Comparison of ENCODE assay signal across 23 cellular contexts in genomic region chr16:71249399-71249798, GRCh38. TPM values are rescaled to one million over a fixed set of nuclear protein-coding genes. Genes with fewer than 3 reads are reported as not detected.
DNase-seq lines count a peak whose midpoint lies in the region; ATAC-seq and TF ChIP-seq lines count a peak whose summit lies in the region.
"Had no signal": no experiment of that assay in that cellular context is flagged by ENCODE, and none has a peak within 500 bp of the region (broad histone marks: within the 10 kb centered on the region; RNA-seq: fewer than 3 reads in every experiment).

No MANE protein-coding gene starts in this region.

- H4K20me1 ChIP-seq in H9 (ENCODE audit: control insufficient read depth, insufficient read depth, insufficient read length), result no peaks in the 10 kb centered on the region
- H4K20me1 ChIP-seq in neural progenitor cell (ENCODE audit: low read depth), result no peaks in the 10 kb centered on the region

- H2BK12ac ChIP-seq in H9 (ENCODE audit: insufficient read length, low read depth, low read length), result no peak overlapping the region

- H3K36me3 ChIP-seq in neural progenitor cell, result no peaks in the 10 kb centered on the region
- no peaks in the 10 kb centered on the region for H3K36me3 ChIP-seq in aorta (ENCODE audit: control insufficient read depth in 1 of 2, insufficient read depth in 2 of 2, low read length in 1 of 2)
- H3K36me3 ChIP-seq: HAP-1, lower lobe of right lung, SJCRH30, tibial artery had no signal

- TF ChIP-seq CTCF in H9 (conservative IDR thresholded peaks at IDR 0.05) (peak; percentile 56), NB4 (IDR thresholded peaks at IDR 0.05; ENCODE audit: low read depth, low read length) (no peak), neural progenitor cell (IDR thresholded peaks at IDR 0.05) (peak; percentile 20)

- intact Hi-C loops in dendritic cell treated with granulocyte-macrophage colony-stimulating factor and Interleukin-4, amounts not matched to agents 40 ng/mL and 50 ng/mL, for 4 days (cut with micrococcal nuclease), result loop anchor here (2.0 kb wide), 1 partner anchor 61 kb away; no protein-coding TSS in a partner anchor
- intact Hi-C loops in aorta (cut with DNase I), result no loop called here

- ATAC-seq in GM21717 (IDR thresholded peaks at IDR 0.05; ENCODE audit: unreplicated experiment) (no peak), aorta (ENCODE audit: low FRiP score) (no peak), GM18498 (IDR thresholded peaks at IDR 0.05; ENCODE audit: unreplicated experiment) (no peak)
- ATAC-seq: lower lobe of right lung had no signal

- H3K9me3 ChIP-seq in H9 (ENCODE audit: control insufficient read depth, low read depth, low read length), result no peaks in the 10 kb centered on the region
- no peaks in the 10 kb centered on the region for H3K9me3 ChIP-seq in neural progenitor cell (ENCODE audit: low read depth)
- H3K9me3 ChIP-seq in aorta (ENCODE audit: control insufficient read depth, low read length), result no peaks in the 10 kb centered on the region
- H3K9me3 ChIP-seq: Caco-2, HAP-1, lower lobe of right lung, SJCRH30, tibial artery had no signal

- no peak overlapping the region for H2BK120ac ChIP-seq in H9 (ENCODE audit: low read depth, low read length, poor library complexity, severe bottlenecking)

- H2BK15ac ChIP-seq in H9 (ENCODE audit: low read depth, low read length), result no peak overlapping the region

- no CpG with 5 or more reads among the region's 1 CpG for WGBS in H9 (ENCODE audit: extremely low coverage, insufficient read length, low lambda C conversion rate)
- WGBS in aorta, 2 donors, result 16 to 24% methylated on average over 1 of the region's 1 CpG

- H3K4me2 ChIP-seq in H9 (ENCODE audit: insufficient read depth, insufficient read length, low read length), result no peak overlapping the region
- no peak overlapping the region for H3K4me2 ChIP-seq in neural progenitor cell

- no peak overlapping the region for H3K14ac ChIP-seq in H9 (ENCODE audit: insufficient read depth, low read length)

- no peak overlapping the region for H2BK5ac ChIP-seq in H9 (ENCODE audit: insufficient read length, low read length)

- no peaks in the 10 kb centered on the region for H3K27me3 ChIP-seq in H9 (ENCODE audit: insufficient read depth, low read length)
- H3K27me3 ChIP-seq in neural progenitor cell, result no peaks in the 10 kb centered on the region
- peaks cover 0 to 3% of the 10 kb centered on the region in 2 donors for H3K27me3 ChIP-seq in aorta (ENCODE audit: control insufficient read depth in 1 of 2, insufficient read depth in 2 of 2, low read length in 1 of 2)
- H3K27me3 ChIP-seq: SJCRH30, tibial artery had no signal

- H3K4me3 Mint-ChIP-seq in H9 (no peak overlapping the region), neural progenitor cell (no peak overlapping the region)
- no peak overlapping the region for H3K4me3 Mint-ChIP-seq in dendritic cell treated with granulocyte-macrophage colony-stimulating factor and Interleukin-4, amounts not matched to agents 40 ng/mL and 50 ng/mL, for 4 days

- H3K4me1 Mint-ChIP-seq in H9, result peaks cover 15 to 22% of the 10 kb centered on the region in 2 experiments
- peaks cover 63% of the 10 kb centered on the region for H3K4me1 Mint-ChIP-seq in dendritic cell treated with granulocyte-macrophage colony-stimulating factor and Interleukin-4, amounts not matched to agents 40 ng/mL and 50 ng/mL, for 4 days (ENCODE audit: low read depth)
- peaks cover 5% of the 10 kb centered on the region for H3K4me1 Mint-ChIP-seq in neural progenitor cell

- no peak overlapping the region for H3K56ac ChIP-seq in H9 (ENCODE audit: insufficient read length, low read depth, low read length)

- H3K4me1 ChIP-seq in H9 (ENCODE audit: insufficient read depth, low read length) (no peaks in the 10 kb centered on the region; the same call in 1 of the 2 replicates), neural progenitor cell (peaks cover 7% of the 10 kb centered on the region), aorta (ENCODE audit: control insufficient read depth in 1 of 2, insufficient read depth in 2 of 2, low read length in 2 of 2) (no peaks in the 10 kb centered on the region)
- H3K4me1 ChIP-seq: Caco-2, HAP-1, lower lobe of right lung, SJCRH30, tibial artery had no signal

- H3K23me2 ChIP-seq in H9 (ENCODE audit: insufficient read length, low read depth, low read length, poor library complexity, severe bottlenecking), result no peaks in the 10 kb centered on the region

- no peaks in the 10 kb centered on the region for H3K36me3 Mint-ChIP-seq in H9 (ENCODE audit: insufficient read depth in 1 of 3, low read depth in 3 of 3)
- no peaks in the 10 kb centered on the region for H3K36me3 Mint-ChIP-seq in dendritic cell treated with granulocyte-macrophage colony-stimulating factor and Interleukin-4, amounts not matched to agents 40 ng/mL and 50 ng/mL, for 4 days (ENCODE audit: low read depth)
- H3K36me3 Mint-ChIP-seq in neural progenitor cell, result no peaks in the 10 kb centered on the region

- DNase-seq in H9, result peak; percentile 57
- DNase-seq in NB4 (ENCODE audit: low read depth), result peak; percentile 38
- no peak for DNase-seq in neural progenitor cell (ENCODE audit: low spot score)
- no peak for DNase-seq in aorta
- DNase-seq: activated CD4-positive, CD25-positive, alpha-beta regulatory T cell; activated CD8-positive, alpha-beta memory T cell treated with anti-CD3 and anti-CD28 coated beads for 24 hours; activated naive CD4-positive, alpha-beta T cell treated with anti-CD3 and anti-CD28 coated beads, Interleukin-2, amount 50 U/mL, for 16 hours; activated T-cell treated with anti-CD3 and anti-CD28 coated beads, Interleukin-2, amount 50 U/mL, for 48 hours; Caco-2; effector CD8-positive, alpha-beta T cell; glutamatergic neuron; lower lobe of right lung; NCI-H1048; NCI-H510A; occipital lobe; retina; SJCRH30; T-helper 2 cell; tibial artery had no signal

- no peak overlapping the region for H3K23ac ChIP-seq in H9 (ENCODE audit: insufficient read length, low read depth, low read length)

- H3K9me3 Mint-ChIP-seq in H9 (no peaks in the 10 kb centered on the region), neural progenitor cell (no peaks in the 10 kb centered on the region)
- no peaks in the 10 kb centered on the region for H3K9me3 Mint-ChIP-seq in dendritic cell treated with granulocyte-macrophage colony-stimulating factor and Interleukin-4, amounts not matched to agents 40 ng/mL and 50 ng/mL, for 4 days

- no peak overlapping the region for H3K4ac ChIP-seq in H9 (ENCODE audit: low read depth, low read length)

- H3K4me3 ChIP-seq in NB4 (ENCODE audit: low read depth, low read length) (no peak overlapping the region), neural progenitor cell (no peak overlapping the region), aorta (ENCODE audit: low read length in 2 of 2) (no peak overlapping the region)
- H3K4me3 ChIP-seq: HAP-1, lower lobe of right lung, SJCRH30, tibial artery had no signal

- no peaks in the 10 kb centered on the region for H3K79me1 ChIP-seq in H9 (ENCODE audit: insufficient read depth, low read depth, low read length, poor library complexity, severe bottlenecking)

- no peak overlapping the region for H4K91ac ChIP-seq in H9 (ENCODE audit: insufficient read length, low read depth, low read length)

- H3K27ac ChIP-seq in H9 (ENCODE audit: insufficient read length, low read depth, low read length) (no peak overlapping the region), neural progenitor cell (no peak overlapping the region), aorta (ENCODE audit: low read depth in 1 of 2, low read length in 2 of 2) (no peak overlapping the region)
- H3K27ac ChIP-seq: lower lobe of right lung, SJCRH30, tibial artery had no signal

- H3T11ph ChIP-seq in H9 (ENCODE audit: low read length), result no peak overlapping the region

- no peak overlapping the region for H4K5ac ChIP-seq in H9 (ENCODE audit: insufficient read length, low read depth, low read length)

- no peaks in the 10 kb centered on the region for H3F3A ChIP-seq in neural progenitor cell (ENCODE audit: low read depth)

- H3K18ac ChIP-seq in H9 (ENCODE audit: insufficient read length, low read depth, low read length), result no peak overlapping the region

- no peak overlapping the region for H4K8ac ChIP-seq in H9 (replicated peaks; ENCODE audit: insufficient read length, low read depth, low read length)

- H2AK5ac ChIP-seq in H9 (ENCODE audit: insufficient read length, low read length), result no peak overlapping the region

- H3K79me2 ChIP-seq in H9 (ENCODE audit: insufficient read depth, low read length) (no peaks in the 10 kb centered on the region), neural progenitor cell (ENCODE audit: low read depth) (no peaks in the 10 kb centered on the region)

- H2BK20ac ChIP-seq in H9 (ENCODE audit: low read depth, low read length, poor library complexity, severe bottlenecking), result no peak overlapping the region

- no peak overlapping the region for H3K27ac Mint-ChIP-seq in H9
- H3K27ac Mint-ChIP-seq in dendritic cell treated with granulocyte-macrophage colony-stimulating factor and Interleukin-4, amounts not matched to agents 40 ng/mL and 50 ng/mL, for 4 days, result peak overlapping the region; percentile 65
- H3K27ac Mint-ChIP-seq in neural progenitor cell, result no peak overlapping the region

- H2AFZ ChIP-seq in H9 (ENCODE audit: low read length) (no peak overlapping the region), neural progenitor cell (replicated peaks) (no peak overlapping the region)

- no peak for TF ChIP-seq POLR2A in NB4 (IDR thresholded peaks at IDR 0.05; ENCODE audit: extremely low read depth, insufficient read length)

- H3K9ac ChIP-seq in H9 (ENCODE audit: extremely low read depth, insufficient read length, low read length) (no peak overlapping the region), neural progenitor cell (no peak overlapping the region)

- H3K27me3 Mint-ChIP-seq in H9 (ENCODE audit: low read depth), result no peaks in the 10 kb centered on the region
- H3K27me3 Mint-ChIP-seq in dendritic cell treated with granulocyte-macrophage colony-stimulating factor and Interleukin-4, amounts not matched to agents 40 ng/mL and 50 ng/mL, for 4 days, result peaks cover 2% of the 10 kb centered on the region
- peaks cover 10% of the 10 kb centered on the region for H3K27me3 Mint-ChIP-seq in neural progenitor cell (ENCODE audit: insufficient read depth, low read depth)

RNA-seq across cellular contexts. Expression of gene HYDIN, which starts 18.9 kb away (rescaled TPM):
- total RNA-seq in H9 (2021) (1.1 and 1.7 TPM in 2 replicates), neural progenitor cell (ENCODE audit: low replicate concordance) (4.0 and 5.9 TPM in 2 replicates), aorta (1 to 10 TPM; 4.2 to 4.8 TPM)
- polyA plus RNA-seq in aorta, result under 1 TPM in 1 of 2 donors, not detected in 1; 0.38 TPM

RNA-seq across cellular contexts. Expression of gene CMTR2, which starts 39.8 kb away (rescaled TPM):
- 13.6 and 15.5 TPM in 2 replicates for total RNA-seq in H9 (2021)
- 32.4 and 43.9 TPM in 2 replicates for total RNA-seq in neural progenitor cell (ENCODE audit: low replicate concordance)
- total RNA-seq in aorta, result 10 to 100 TPM; 12.2 to 14.9 TPM
- polyA plus RNA-seq in aorta, result 1 to 10 TPM; 6.8 to 9.7 TPM

Comparison
In these comparisons a context has a peak if more than half of its experiments do, and no peak if none do; other contexts are left out.
1. DNase-seq: peak in H9 (single experiment) and NB4 (single experiment); none in neural progenitor cell (single experiment) and aorta (0 of 2).